Comparison of ENCODE assay signal across 12 cellular contexts in the genomic region with DNA sequence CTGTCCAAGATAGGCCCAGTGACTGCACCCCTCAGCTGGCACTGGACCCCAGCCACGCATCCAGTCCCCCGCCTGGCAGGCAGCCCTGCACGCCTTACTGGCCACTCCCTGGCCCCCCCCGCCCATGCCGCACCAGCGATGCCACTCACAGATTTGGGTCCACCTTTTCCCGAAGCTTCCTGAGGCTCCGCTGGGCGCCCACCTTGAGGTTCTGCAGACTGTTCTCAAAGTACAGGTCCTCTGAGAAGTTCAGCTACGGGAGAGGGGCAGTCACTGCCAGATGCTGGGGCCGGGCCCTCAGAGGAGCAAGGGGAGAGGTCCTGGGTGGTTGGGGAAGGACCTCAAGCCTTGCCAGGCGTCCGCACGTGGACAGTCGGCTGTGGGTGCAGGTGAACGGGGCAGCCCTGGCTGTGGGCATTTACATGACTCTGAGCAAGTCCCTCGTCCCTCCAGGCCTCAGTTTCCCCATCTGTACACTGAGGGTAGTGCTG. TPM values are rescaled to one million over a fixed set of nuclear protein-coding genes. Genes with fewer than 3 reads are reported as not detected.
"Had no signal": no experiment of that assay in that cellular context is flagged by ENCODE, and none has a peak within 500 bp of the region (broad histone marks: within the 10 kb centered on the region; RNA-seq: fewer than 3 reads in every experiment).

No MANE protein-coding gene starts in this region.

- H3K9me3 Mint-ChIP-seq: activated T-helper 17 cell treated with anti-CD3 and anti-CD28 coated beads, Interleukin-2, amount 50 U/mL, for 72 hours had no signal

- FAIRE-seq: bronchial epithelial cell, TTC549 had no signal

- H3K27ac ChIP-seq: dorsolateral prefrontal cortex had no signal

- H3K27me3 ChIP-seq: upper lobe of left lung had no signal

- ATAC-seq: activated T-helper 17 cell treated with anti-CD3 and anti-CD28 coated beads, Interleukin-2, amount 50 U/mL, for 72 hours; esophagus mucosa; stimulated activated naive B cell treated with anti-CD40 and anti-IgM and Interleukin-4, amounts not matched to agents 10 μg/mL and 1 μg/mL and 100 μg/mL, for 72 hours had no signal

- H3K4me3 Mint-ChIP-seq: activated T-helper 17 cell treated with anti-CD3 and anti-CD28 coated beads, Interleukin-2, amount 50 U/mL, for 72 hours; stimulated activated naive B cell treated with anti-CD40 and anti-IgM and Interleukin-4, amounts not matched to agents 10 μg/mL and 1 μg/mL and 100 μg/mL, for 72 hours had no signal

- H3K27ac Mint-ChIP-seq: activated T-helper 17 cell treated with anti-CD3 and anti-CD28 coated beads, Interleukin-2, amount 50 U/mL, for 72 hours; stimulated activated naive B cell treated with anti-CD40 and anti-IgM and Interleukin-4, amounts not matched to agents 10 μg/mL and 1 μg/mL and 100 μg/mL, for 72 hours had no signal

- H3K27me3 Mint-ChIP-seq: activated T-helper 17 cell treated with anti-CD3 and anti-CD28 coated beads, Interleukin-2, amount 50 U/mL, for 72 hours had no signal

- DNase-seq: activated CD4-positive, alpha-beta T cell treated with anti-CD3 and anti-CD28 coated beads, Interleukin-2, amount 50 U/mL, for 4 hours; mesendoderm; SIG-M5; stimulated activated CD4-positive, alpha-beta T cell treated with anti-CD3 and anti-CD28 coated beads, Interleukin-2, amount 100 ng/mL, for 24 hours; stimulated activated naive B cell treated with anti-CD40 and anti-IgM and Interleukin-4, amounts not matched to agents 10 μg/mL and 1 μg/mL and 100 μg/mL, for 72 hours; T-helper 2 cell had no signal

- H3K4me3 ChIP-seq: dorsolateral prefrontal cortex had no signal

RNA-seq across cellular contexts. Expression of a gene that starts 38.1 kb away (rescaled TPM):
- total RNA-seq: bronchial epithelial cell had no signal
